Comparison of ENCODE assay signal across 19 cellular contexts in genomic region chr7:13024323-13024722, GRCh38.
DNase-seq lines count a peak whose midpoint lies in the region; ATAC-seq and TF ChIP-seq lines count a peak whose summit lies in the region.
"Had no signal": no experiment of that assay in that cellular context is flagged by ENCODE, and none has a peak within 500 bp of the region (broad histone marks: within the 10 kb centered on the region; RNA-seq: fewer than 3 reads in every experiment).

No MANE protein-coding gene starts in this region.

- intact Hi-C loops in heart right ventricle (cut with DNase I), result no loop called here

- H3K4me3 ChIP-seq in heart right ventricle, result no peak overlapping the region
- H3K4me3 ChIP-seq in right atrium auricular region, result no peak overlapping the region
- H3K4me3 ChIP-seq: MG63, SJSA1 had no signal

- TF ChIP-seq CTCF in heart right ventricle (IDR thresholded peaks at IDR 0.05), result no peak
- no peak for TF ChIP-seq CTCF in right atrium auricular region (IDR thresholded peaks at IDR 0.05)

- H3K36me3 ChIP-seq in heart right ventricle, result no peaks in the 10 kb centered on the region
- no peaks in the 10 kb centered on the region for H3K36me3 ChIP-seq in right atrium auricular region
- H3K36me3 ChIP-seq: MG63, SJSA1 had no signal

- peak in 5 of 8 donors; percentile 11 to 53 (median 49) for ATAC-seq in heart right ventricle
- ATAC-seq: PC-3 had no signal

- H3K27me3 ChIP-seq in heart right ventricle, result no peaks in the 10 kb centered on the region
- no peaks in the 10 kb centered on the region for H3K27me3 ChIP-seq in right atrium auricular region
- H3K27me3 ChIP-seq: MG63, SJSA1 had no signal

- H3K9me3 ChIP-seq in heart right ventricle, result peaks cover 0 to 7% (median 0%) of the 10 kb centered on the region in 11 donors
- H3K9me3 ChIP-seq in right atrium auricular region, result no peaks in the 10 kb centered on the region
- H3K9me3 ChIP-seq: Caco-2, SJSA1 had no signal

- DNase-seq in heart right ventricle, result no peak
- DNase-seq in right atrium auricular region (ENCODE audit: low spot score), result no peak
- peak; percentile 91 to 99 for DNase-seq in dermis microvascular lymphatic vessel endothelial cell (ENCODE audit: low read depth in 2 of 2)
- peak; percentile 33 for DNase-seq in fibroblast of the conjunctiva (ENCODE audit: low read depth)
- no peak for DNase-seq in kidney glomerular epithelial cell (lab: John Stamatoyannopoulos, UW)
- DNase-seq in germinal center (ENCODE audit: low spot score), result no peak
- no peak for DNase-seq in activated CD4-positive, alpha-beta T cell treated with anti-CD3 and anti-CD28 coated beads, Interleukin-2, amount 50 U/mL, for 1 hour
- DNase-seq: AML-193; Caco-2; CD4-positive, CD25-positive, alpha-beta regulatory T cell; DMS153; H7; MG63; NCI-H1092 treated with DMSO at 0.1 percent for 48 hours; NCI-H187 treated with DMSO at 0.1 percent for 48 hours; NCI-H748 treated with DMSO at 0.1 percent for 48 hours; PC-3 had no signal

- peak overlapping the region in 2 of 10 donors; percentile 9 to 34 for H3K27ac ChIP-seq in heart right ventricle
- no peak overlapping the region for H3K27ac ChIP-seq in right atrium auricular region
- H3K27ac ChIP-seq: RWPE1, SJSA1 had no signal

- WGBS in heart right ventricle, 2 donors, result 36 to 55% methylated on average over 1 of the region's 1 CpG

- H3K4me1 ChIP-seq in heart right ventricle, result peaks cover 0 to 28% (median 9%) of the 10 kb centered on the region in 9 donors
- no peaks in the 10 kb centered on the region for H3K4me1 ChIP-seq in right atrium auricular region

Comparison
In these comparisons a context has a peak if more than half of its experiments do, and no peak if none do; other contexts are left out.
1. DNase-seq: peak in dermis microvascular lymphatic vessel endothelial cell (2 of 2) and fibroblast of the conjunctiva (single experiment); none in heart right ventricle (0 of 2), right atrium auricular region (single experiment), kidney glomerular epithelial cell (single experiment), germinal center (single experiment) and activated CD4-positive, alpha-beta T cell treated with anti-CD3 and anti-CD28 coated beads, Interleukin-2, amount 50 U/mL, for 1 hour (single experiment).